29 cellular contexts compared by ENCODE assay signal in genomic region chr9:9122230-9122875, GRCh38.
"Had no signal": no experiment of that assay in that cellular context is flagged by ENCODE, and none has a peak within 500 bp of the region (broad histone marks: within the 10 kb centered on the region; RNA-seq: fewer than 3 reads in every experiment).

No MANE protein-coding gene starts in this region.

- H3K36me3 ChIP-seq: ascending aorta, cardiac muscle cell, colonic mucosa had no signal

- H3K27me3 ChIP-seq: ascending aorta, cardiac muscle cell, colonic mucosa had no signal

- ATAC-seq: activated CD8-positive, alpha-beta memory T cell treated with anti-CD3 and anti-CD28 coated beads, Interleukin-2, amount 10 ng/mL, durations not matched to agents 7 days and 5 days; activated CD8-positive, alpha-beta T cell treated with anti-CD3 and anti-CD28 coated beads, Interleukin-2, amount 10 ng/mL, durations not matched to agents 7 days and 5 days; activated naive CD8-positive, alpha-beta T cell treated with anti-CD3 and anti-CD28 coated beads, Interleukin-2, amount 50 U/mL, for 24 hours had no signal

- FAIRE-seq: bronchial epithelial cell, TTC549 had no signal

- H3K9me3 ChIP-seq: ascending aorta, colonic mucosa had no signal

- DNase-seq: activated B cell treated with CpG ODN at 0.5 μM for 24 hours; activated CD4-positive, alpha-beta memory T cell treated with anti-CD3 and anti-CD28 coated beads, Interleukin-2, amount 10 ng/mL, durations not matched to agents 7 days and 5 days; activated CD4-positive, alpha-beta T cell treated with anti-CD3 and anti-CD28 coated beads for 48 hours; activated CD4-positive, alpha-beta T cell treated with anti-CD3 and anti-CD28 coated beads, Interleukin-2, amount 10 ng/mL, durations not matched to agents 7 days and 5 days; activated CD4-positive, alpha-beta T cell treated with anti-CD3 and anti-CD28 coated beads, Interleukin-2, amount 50 U/mL, for 48 hours; activated CD4-positive, CD25-positive, alpha-beta regulatory T cell treated with anti-CD3 and anti-CD28 coated beads, Interleukin-2, amount 50 U/mL, for 72 hours; activated CD8-positive, alpha-beta memory T cell treated with anti-CD3 and anti-CD28 coated beads for 24 hours; activated CD8-positive, alpha-beta memory T cell treated with anti-CD3 and anti-CD28 coated beads, Interleukin-2, amount 10 ng/mL, durations not matched to agents 7 days and 5 days; activated CD8-positive, alpha-beta memory T cell treated with anti-CD3 and anti-CD28 coated beads, Interleukin-2, amount 50 U/mL, for 48 hours; activated CD8-positive, alpha-beta T cell treated with anti-CD3 and anti-CD28 coated beads, Interleukin-2, amount 10 ng/mL, durations not matched to agents 7 days and 5 days; activated effector memory CD4-positive, alpha-beta T cell treated with Interleukin-2 at 50 U/mL for 16 hours; activated gamma-delta T cell; activated naive CD4-positive, alpha-beta T cell treated with anti-CD3 and anti-CD28 coated beads, Interleukin-2, amount 10 ng/mL, durations not matched to agents 7 days and 5 days; activated naive CD4-positive, alpha-beta T cell treated with Interleukin-2 at 50 U/mL for 16 hours; activated naive CD8-positive, alpha-beta T cell treated with anti-CD3 and anti-CD28 coated beads, Interleukin-2, amount 10 ng/mL, durations not matched to agents 7 days and 5 days; activated naive CD8-positive, alpha-beta T cell treated with anti-CD3 and anti-CD28 coated beads, Interleukin-2, amount 50 U/mL, for 24 hours; activated T-cell treated with anti-CD3 and anti-CD28 coated beads, Interleukin-2, amount 50 U/mL, for 24 hours; activated T-cell treated with anti-CD3 and anti-CD28 coated beads, Interleukin-2, amount 50 U/mL, for 48 hours; amygdala; anterior cingulate cortex; caudate nucleus; colonic mucosa; T-helper 2 cell; T-helper 9 cell had no signal

- H3K4me3 ChIP-seq: ascending aorta, cardiac muscle cell, colonic mucosa had no signal

- H3K4me1 ChIP-seq: ascending aorta, colonic mucosa had no signal

- H3K27ac ChIP-seq: ascending aorta, cardiac muscle cell, colonic mucosa, VCaP had no signal
